13 cellular contexts compared by ENCODE assay signal in genomic region chr15:65937476-65937875, GRCh38.
DNase-seq lines count a peak whose midpoint lies in the region; TF ChIP-seq lines count a peak whose summit lies in the region.
"Had no signal": no experiment of that assay in that cellular context is flagged by ENCODE, and none has a peak within 500 bp of the region (broad histone marks: within the 10 kb centered on the region; RNA-seq: fewer than 3 reads in every experiment).

No MANE protein-coding gene starts in this region.

- no peaks in the 10 kb centered on the region for H3K27me3 Mint-ChIP-seq in Calu3 (ENCODE audit: unreplicated experiment)
- H3K27me3 Mint-ChIP-seq in MCF 10A (ENCODE audit: insufficient read depth, unreplicated experiment), result no peaks in the 10 kb centered on the region
- H3K27me3 Mint-ChIP-seq: activated naive CD4-positive, alpha-beta T cell treated with anti-CD3 and anti-CD28 coated beads, Interleukin-2, amount 50 U/mL, for 24 hours; B cell had no signal

- in situ Hi-C loops in brain microvascular endothelial cell (cut with HindIII; ENCODE audit: low pct_ligation_motif_present, low sequenced_read_pairs), result no loop called here

- H3K9me3 Mint-ChIP-seq in Calu3 (ENCODE audit: low read depth, unreplicated experiment) (no peaks in the 10 kb centered on the region), MCF 10A (ENCODE audit: unreplicated experiment) (no peaks in the 10 kb centered on the region)
- H3K9me3 Mint-ChIP-seq: activated naive CD4-positive, alpha-beta T cell treated with anti-CD3 and anti-CD28 coated beads, Interleukin-2, amount 50 U/mL, for 24 hours had no signal

- peaks cover 29% of the 10 kb centered on the region for H3K4me1 Mint-ChIP-seq in Calu3 (ENCODE audit: low read depth, unreplicated experiment)
- peaks cover 16% of the 10 kb centered on the region for H3K4me1 Mint-ChIP-seq in MCF 10A (ENCODE audit: insufficient read depth, unreplicated experiment)
- H3K4me1 Mint-ChIP-seq: activated naive CD4-positive, alpha-beta T cell treated with anti-CD3 and anti-CD28 coated beads, Interleukin-2, amount 50 U/mL, for 24 hours; B cell had no signal

- DNase-seq in Calu3, result peak; percentile 22
- DNase-seq in NCI-H2081 (lab: John Stamatoyannopoulos, UW), result peak; percentile 14 to 65
- peak; percentile 16 for DNase-seq in brain microvascular endothelial cell
- DNase-seq in mucosa of gallbladder (ENCODE audit: low spot score), result peak; percentile 66
- DNase-seq in MCF 10A (ENCODE audit: unreplicated experiment), result no peak
- DNase-seq in cerebellar nuclear complex (lab: John Stamatoyannopoulos, UW), result no peak
- no peak for DNase-seq in stimulated activated CD4-positive, alpha-beta T cell treated with anti-CD3 and anti-CD28 coated beads, Interleukin-2, amount 100 ng/mL, for 24 hours
- DNase-seq in effector CD4-positive, alpha-beta T cell, result no peak
- DNase-seq: NCI-H1105, NCI-H526 had no signal

- H3K36me3 ChIP-seq in brain microvascular endothelial cell (replicated peaks), result no peaks in the 10 kb centered on the region
- H3K36me3 ChIP-seq: SJSA1 had no signal

- H3K27ac Mint-ChIP-seq in Calu3 (ENCODE audit: unreplicated experiment) (no peak overlapping the region), MCF 10A (ENCODE audit: low read depth, unreplicated experiment) (no peak overlapping the region)
- H3K27ac Mint-ChIP-seq: activated naive CD4-positive, alpha-beta T cell treated with anti-CD3 and anti-CD28 coated beads, Interleukin-2, amount 50 U/mL, for 24 hours; B cell had no signal

- CTCF ChIA-PET in Calu3 (lab: Charles Lee), result no interaction called here
- CTCF ChIA-PET in MCF 10A (lab: Yijun Ruan, JAX), result no interaction called here

- BruUV-seq in Calu3 (replicated peaks; lab: Mats Ljungman, UMichigan) (no TSS peak), MCF 10A (replicated peaks; lab: Mats Ljungman, UMichigan) (no TSS peak)

- no peak overlapping the region for H3K4me3 Mint-ChIP-seq in Calu3 (ENCODE audit: low read depth, unreplicated experiment)
- no peak overlapping the region for H3K4me3 Mint-ChIP-seq in MCF 10A (ENCODE audit: unreplicated experiment)
- H3K4me3 Mint-ChIP-seq: activated naive CD4-positive, alpha-beta T cell treated with anti-CD3 and anti-CD28 coated beads, Interleukin-2, amount 50 U/mL, for 24 hours; B cell had no signal

- no peak overlapping the region for H3K4me3 ChIP-seq in brain microvascular endothelial cell (ENCODE audit: low read depth, low read length)
- H3K4me3 ChIP-seq: SJSA1 had no signal

- TF ChIP-seq CTCF in Calu3 (IDR thresholded peaks at IDR 0.05; ENCODE audit: unreplicated experiment) (no peak), brain microvascular endothelial cell (IDR thresholded peaks at IDR 0.05; ENCODE audit: low read depth, low read length, missing control alignments) (no peak), MCF 10A (IDR thresholded peaks at IDR 0.05; ENCODE audit: unreplicated experiment) (no peak)

- no peaks in the 10 kb centered on the region for H3K27me3 ChIP-seq in brain microvascular endothelial cell (replicated peaks)

- intact Hi-C loops in Calu3 (cut with micrococcal nuclease; ENCODE audit: unreplicated experiment), result no loop called here
- intact Hi-C loops in MCF 10A (cut with micrococcal nuclease), result no loop called here

- POLR2A ChIA-PET in MCF 10A (lab: Yijun Ruan, JAX), result interaction anchor here (0.7 kb wide), 1 partner anchor 69 kb away, joined by 3 read pairs; the partner anchor contains the start of gene RAB11A

- H3K27ac ChIP-seq in brain microvascular endothelial cell, result no peak overlapping the region
- H3K27ac ChIP-seq: SJSA1 had no signal

- H3K36me3 Mint-ChIP-seq in Calu3 (ENCODE audit: insufficient read depth, unreplicated experiment) (peaks cover 11% of the 10 kb centered on the region), MCF 10A (ENCODE audit: insufficient read depth, unreplicated experiment) (no peaks in the 10 kb centered on the region)
- H3K36me3 Mint-ChIP-seq: activated naive CD4-positive, alpha-beta T cell treated with anti-CD3 and anti-CD28 coated beads, Interleukin-2, amount 50 U/mL, for 24 hours had no signal

Comparison
In these comparisons a context has a peak if more than half of its experiments do, and no peak if none do; other contexts are left out.
1. DNase-seq: peak in Calu3 (single experiment), NCI-H2081 (2 of 2), brain microvascular endothelial cell (single experiment) and mucosa of gallbladder (single experiment); none in MCF 10A (single experiment), cerebellar nuclear complex (0 of 2), stimulated activated CD4-positive, alpha-beta T cell treated with anti-CD3 and anti-CD28 coated beads, Interleukin-2, amount 100 ng/mL, for 24 hours (0 of 2) and effector CD4-positive, alpha-beta T cell (single experiment).